18 cellular contexts compared by ENCODE assay signal in genomic region chr7:144769352-144769751, GRCh38.
DNase-seq lines count a peak whose midpoint lies in the region; ATAC-seq and TF ChIP-seq lines count a peak whose summit lies in the region.
"Had no signal": no experiment of that assay in that cellular context is flagged by ENCODE, and none has a peak within 500 bp of the region (broad histone marks: within the 10 kb centered on the region; RNA-seq: fewer than 3 reads in every experiment).

No MANE protein-coding gene starts in this region.

- no peaks in the 10 kb centered on the region for H3K27me3 Mint-ChIP-seq in CD4-positive, CD25-positive, alpha-beta regulatory T cell
- H3K27me3 Mint-ChIP-seq: CD4-positive, alpha-beta T cell had no signal

- peaks cover 14% of the 10 kb centered on the region for H3K36me3 Mint-ChIP-seq in CD4-positive, CD25-positive, alpha-beta regulatory T cell

- H3K36me3 ChIP-seq in CD4-positive, CD25-positive, alpha-beta regulatory T cell (ENCODE audit: control insufficient read depth, insufficient read depth, low read length): peaks cover 2% of the 10 kb centered on the region
- no peaks in the 10 kb centered on the region for H3K36me3 ChIP-seq in WERI-Rb-1
- H3K36me3 ChIP-seq: BE2C, BLaER1 had no signal

- DNase-seq in CD4-positive, CD25-positive, alpha-beta regulatory T cell: no peak
- DNase-seq in NCI-H82 (lab: John Stamatoyannopoulos, UW) (peak; percentile 93), WERI-Rb-1 (peak; percentile 39), NCI-H226 (no peak), OCI-M1 (lab: John Stamatoyannopoulos, UW) (no peak), A172 (ENCODE audit: low spot score) (no peak)
- DNase-seq: ACHN; BE2C; C1 segment of cervical spinal cord; Caco-2; Calu3; CD4-positive, alpha-beta T cell; CD8-positive, alpha-beta T cell; DMS79 treated with DMSO at 0.1 percent for 48 hours; GF-D8 had no signal

- ATAC-seq in CD4-positive, CD25-positive, alpha-beta regulatory T cell (ENCODE audit: low read depth in 2 of 2): no peak
- ATAC-seq: CD8-positive, alpha-beta T cell had no signal

- H3K27ac Mint-ChIP-seq in CD4-positive, CD25-positive, alpha-beta regulatory T cell: peak overlapping the region in 2 of 3 donors; percentile 7 to 34
- H3K27ac Mint-ChIP-seq: CD14-positive monocyte; CD4-positive, alpha-beta T cell; CD8-positive, alpha-beta T cell had no signal

- no peak overlapping the region for H3K27ac ChIP-seq in CD4-positive, CD25-positive, alpha-beta regulatory T cell (ENCODE audit: insufficient read depth, low read length, poor library complexity, severe bottlenecking)
- peak overlapping the region; percentile 76 for H3K27ac ChIP-seq in WERI-Rb-1
- H3K27ac ChIP-seq: 22Rv1, BLaER1 had no signal

- no peaks in the 10 kb centered on the region for H3K27me3 ChIP-seq in CD4-positive, CD25-positive, alpha-beta regulatory T cell (ENCODE audit: control insufficient read depth, insufficient read depth, low read length)
- H3K27me3 ChIP-seq in WERI-Rb-1 (ENCODE audit: insufficient read depth, low read depth, severe bottlenecking): no peaks in the 10 kb centered on the region
- H3K27me3 ChIP-seq: BE2C, BLaER1 had no signal

- H3K9me3 Mint-ChIP-seq in CD4-positive, CD25-positive, alpha-beta regulatory T cell: no peaks in the 10 kb centered on the region
- H3K9me3 Mint-ChIP-seq: CD4-positive, alpha-beta T cell; CD8-positive, alpha-beta T cell had no signal

- no peak overlapping the region for H3K4me3 Mint-ChIP-seq in CD4-positive, CD25-positive, alpha-beta regulatory T cell
- H3K4me3 Mint-ChIP-seq: CD14-positive monocyte; CD4-positive, alpha-beta T cell; CD8-positive, alpha-beta T cell had no signal

- H3K4me3 ChIP-seq in CD4-positive, CD25-positive, alpha-beta regulatory T cell (ENCODE audit: low read depth, low read length): no peak overlapping the region
- no peak overlapping the region for H3K4me3 ChIP-seq in WERI-Rb-1 (ENCODE audit: low read depth, low read length)
- H3K4me3 ChIP-seq: BLaER1 had no signal

- H3K4me1 ChIP-seq in CD4-positive, CD25-positive, alpha-beta regulatory T cell (ENCODE audit: control insufficient read depth, insufficient read depth, low read length, poor library complexity, severe bottlenecking): no peaks in the 10 kb centered on the region
- H3K4me1 ChIP-seq: BE2C, BLaER1, Caco-2 had no signal

- no peak for TF ChIP-seq CTCF in WERI-Rb-1 (IDR thresholded peaks at IDR 0.05; ENCODE audit: low read depth, low read length)

- peaks cover 6 to 29% (median 22%) of the 10 kb centered on the region in 4 donors for H3K4me1 Mint-ChIP-seq in CD4-positive, CD25-positive, alpha-beta regulatory T cell

- no peaks in the 10 kb centered on the region for H3K9me3 ChIP-seq in CD4-positive, CD25-positive, alpha-beta regulatory T cell (ENCODE audit: control insufficient read depth in 2 of 2, low read length in 2 of 2)
- H3K9me3 ChIP-seq in WERI-Rb-1 (ENCODE audit: severe bottlenecking): no peaks in the 10 kb centered on the region
- H3K9me3 ChIP-seq: BE2C, BLaER1, Caco-2 had no signal

Comparison
In these comparisons a context has a peak if more than half of its experiments do, and no peak if none do; other contexts are left out.
1. DNase-seq: peak in NCI-H82 (single experiment) and WERI-Rb-1 (single experiment); none in CD4-positive, CD25-positive, alpha-beta regulatory T cell (0 of 3), NCI-H226 (single experiment), OCI-M1 (single experiment) and A172 (single experiment).